ENCODE assay signal across 21 cellular contexts in genomic region chr7:30997316-30997715, GRCh38. TPM values are rescaled to one million over a fixed set of nuclear protein-coding genes. Genes with fewer than 3 reads are reported as not detected.
DNase-seq lines count a peak whose midpoint lies in the region; ATAC-seq and TF ChIP-seq lines count a peak whose summit lies in the region.
"Had no signal": no experiment of that assay in that cellular context is flagged by ENCODE, and none has a peak within 500 bp of the region (broad histone marks: within the 10 kb centered on the region; RNA-seq: fewer than 3 reads in every experiment).

No MANE protein-coding gene starts in this region.

- H3K36me3 Mint-ChIP-seq in neural crest cell (ENCODE audit: low read depth): no peaks in the 10 kb centered on the region
- H3K36me3 Mint-ChIP-seq: CD8-positive, alpha-beta memory T cell had no signal

- H3K27me3 Mint-ChIP-seq in neural crest cell (ENCODE audit: low read depth): no peaks in the 10 kb centered on the region

- no peak overlapping the region for H4K8ac ChIP-seq in IMR-90 (ENCODE audit: low read depth in 2 of 2, low read length in 2 of 2)

- peak overlapping the region; percentile 36 for H3K27ac Mint-ChIP-seq in neural crest cell (ENCODE audit: unreplicated experiment)
- H3K27ac Mint-ChIP-seq: HFFc6 had no signal

- no peak overlapping the region for H3K18ac ChIP-seq in IMR-90 (ENCODE audit: low read depth, low read length)

- no peak overlapping the region for H2AK9ac ChIP-seq in IMR-90 (replicated peaks; ENCODE audit: low read depth, low read length, poor library complexity)

- H4K91ac ChIP-seq in IMR-90 (ENCODE audit: insufficient read depth, low read depth, low read length): no peak overlapping the region

- 20% methylated on average over 1 of the region's 7 CpGs; no CpG with 5 or more reads in 1 of the 2 experiments for WGBS in IMR-90 (ENCODE audit: extremely low coverage in 2 of 2, insufficient read length in 1 of 2), 2 experiments

- H3K4me3 ChIP-seq in IMR-90 (ENCODE audit: insufficient read depth, low read depth, low read length) (no peak overlapping the region), astrocyte of the spinal cord (ENCODE audit: low read depth, low read length) (no peak overlapping the region), BE2C (ENCODE audit: low read depth, low read length) (no peak overlapping the region)
- H3K4me3 ChIP-seq: BLaER1 treated with 17β-estradiol and CSF1 and Interleukin-3, amounts not matched to agents 10 nM and 100 nM had no signal

- no peaks in the 10 kb centered on the region for H3K36me3 ChIP-seq in IMR-90 (ENCODE audit: control insufficient read depth, insufficient read depth, low read length)
- no peaks in the 10 kb centered on the region for H3K36me3 ChIP-seq in BE2C
- H3K36me3 ChIP-seq: BLaER1 treated with 17β-estradiol and CSF1 and Interleukin-3, amounts not matched to agents 10 nM and 100 nM had no signal

- no peak for TF ChIP-seq POLR2A in IMR-90 (IDR thresholded peaks at IDR 0.05; ENCODE audit: low read depth, low read length)

- H2AK5ac ChIP-seq in IMR-90 (ENCODE audit: low read depth, low read length): no peak overlapping the region

- CTCF ChIA-PET in IMR-90 (lab: Yijun Ruan, JAX): no interaction called here

- H3K9ac ChIP-seq in IMR-90 (ENCODE audit: low read depth, low read length): no peak overlapping the region
- H3K9ac ChIP-seq: BLaER1 treated with 17β-estradiol and CSF1 and Interleukin-3, amounts not matched to agents 10 nM and 100 nM had no signal

- no peaks in the 10 kb centered on the region for H3K79me1 ChIP-seq in IMR-90 (ENCODE audit: low read depth in 1 of 2, low read length in 2 of 2)

- H4K5ac ChIP-seq in IMR-90 (ENCODE audit: low read depth, low read length): no peak overlapping the region

- H2AFZ ChIP-seq in IMR-90 (replicated peaks; ENCODE audit: low read length, poor library complexity): no peak overlapping the region

- H3K4me1 ChIP-seq in IMR-90 (ENCODE audit: control insufficient read depth, insufficient read depth, low read length) (no peaks in the 10 kb centered on the region), BE2C (no peaks in the 10 kb centered on the region)

- intact Hi-C loops in IMR-90 (cut with micrococcal nuclease): no loop called here

- H3K9me3 Mint-ChIP-seq in neural crest cell: peaks cover 3% of the 10 kb centered on the region
- H3K9me3 Mint-ChIP-seq: CD8-positive, alpha-beta memory T cell had no signal

- H3K9me1 ChIP-seq in IMR-90 (ENCODE audit: insufficient read depth, low read length): no peaks in the 10 kb centered on the region

- H3K4me3 Mint-ChIP-seq in neural crest cell: no peak overlapping the region
- H3K4me3 Mint-ChIP-seq: CD8-positive, alpha-beta memory T cell; HFFc6 had no signal

- H3K14ac ChIP-seq in IMR-90 (replicated peaks; ENCODE audit: low read depth, low read length): no peak overlapping the region

- H2BK20ac ChIP-seq in IMR-90 (ENCODE audit: low read depth, low read length): no peak overlapping the region

- no peak overlapping the region for H2BK5ac ChIP-seq in IMR-90 (ENCODE audit: low read depth, low read length, poor library complexity, severe bottlenecking)

- no peak overlapping the region for H3K23ac ChIP-seq in IMR-90 (ENCODE audit: low read depth, low read length)

- DNase-seq in AG08395 (ENCODE audit: low spot score) (peak; percentile 49), IMR-90 (peak; percentile 22), astrocyte of the spinal cord (ENCODE audit: low read depth, low spot score) (peak; percentile 58), neural crest cell (ENCODE audit: low read depth, low spot score) (no peak), BE2C (no peak), DMS 273 treated with DMSO at 0.1 percent for 48 hours (lab: John Stamatoyannopoulos, UW) (no peak)
- DNase-seq in stimulated activated naive CD4-positive, alpha-beta T cell treated with Interleukin-2 at 50 U/mL for 16 hours (lab: John Stamatoyannopoulos, UW): no peak
- DNase-seq: CD8-positive, alpha-beta memory T cell; HFFc6; NCI-H1048; NCI-H2081 treated with DMSO at 0.1 percent for 48 hours; NCI-H748 treated with DMSO at 0.1 percent for 48 hours; NK-92 treated with Interleukin-12 subunit alpha and Interleukin-12 subunit beta, amount 100 ng/mL, for 24 hours; Right ventricle myocardium superior had no signal

- TF ChIP-seq CTCF in IMR-90 (conservative IDR thresholded peaks at IDR 0.05; ENCODE audit: low read depth, low read length): no peak
- no peak for TF ChIP-seq CTCF in astrocyte of the spinal cord (IDR thresholded peaks at IDR 0.05; ENCODE audit: low read depth, low read length)
- no peak for TF ChIP-seq CTCF in neural crest cell (conservative IDR thresholded peaks at IDR 0.05)
- no peak for TF ChIP-seq CTCF in BE2C (IDR thresholded peaks at IDR 0.05; ENCODE audit: low read depth, low read length)

- H3K56ac ChIP-seq in IMR-90 (ENCODE audit: extremely low read depth, insufficient read depth, low read length): no peak overlapping the region

- H2BK15ac ChIP-seq in IMR-90 (ENCODE audit: low read depth, low read length): no peak overlapping the region

- dilution Hi-C loops in IMR-90 (cut with HindIII; ENCODE audit: low sequenced_read_pairs, unreplicated experiment): no loop called here

- H3K4ac ChIP-seq in IMR-90 (ENCODE audit: low read depth, low read length): no peak overlapping the region

- POLR2A ChIA-PET in IMR-90 (lab: Charles Lee; ENCODE audit: unreplicated experiment): no interaction called here

- no peak overlapping the region for H3K4me2 ChIP-seq in IMR-90 (ENCODE audit: low read depth, low read length)

- no peak for TF ChIP-seq RAD21 in IMR-90 (IDR thresholded peaks at IDR 0.05; ENCODE audit: low read length)

- H2BK120ac ChIP-seq in IMR-90 (ENCODE audit: low read depth, low read length): no peak overlapping the region

- no TSS peak for BruUV-seq in IMR-90 (replicated peaks; lab: Mats Ljungman, UMichigan)

- H3K27ac ChIP-seq in IMR-90 (ENCODE audit: insufficient read depth, low read length): no peak overlapping the region
- H3K27ac ChIP-seq: BLaER1 treated with 17β-estradiol and CSF1 and Interleukin-3, amounts not matched to agents 10 nM and 100 nM; HL-60 had no signal

- H3K9me3 ChIP-seq in IMR-90 (ENCODE audit: control insufficient read depth, insufficient read depth, low read length) (no peaks in the 10 kb centered on the region; the same call in 1 of the 2 replicates), BE2C (no peaks in the 10 kb centered on the region)

- H3K4me1 Mint-ChIP-seq in neural crest cell: peaks cover 16% of the 10 kb centered on the region

- ATAC-seq in IMR-90 (ENCODE audit: low read depth) (peak; percentile 37; the same call in 1 of the 2 replicates), GM21786 (IDR thresholded peaks at IDR 0.05; ENCODE audit: unreplicated experiment) (no peak)

- in situ Hi-C loops in IMR-90 (cut with MboI; ENCODE audit: low sequenced_read_pairs): no loop called here
- in situ Hi-C loops in astrocyte of the spinal cord (cut with HindIII; ENCODE audit: low sequenced_read_pairs): no loop called here

- peaks cover 5% of the 10 kb centered on the region for H3K27me3 ChIP-seq in IMR-90 (ENCODE audit: control insufficient read depth, insufficient read depth, low read length)
- H3K27me3 ChIP-seq in BE2C: no peaks in the 10 kb centered on the region
- H3K27me3 ChIP-seq: BLaER1 treated with 17β-estradiol and CSF1 and Interleukin-3, amounts not matched to agents 10 nM and 100 nM had no signal

- H4K20me1 ChIP-seq in IMR-90 (ENCODE audit: insufficient read depth, low read length): no peaks in the 10 kb centered on the region
- H4K20me1 ChIP-seq: BLaER1 treated with 17β-estradiol and CSF1 and Interleukin-3, amounts not matched to agents 10 nM and 100 nM had no signal

TF ChIP-seq in IMR-90, 13 proteins besides CTCF, POLR2A, EP300 and RAD21 (continues in another document):
- TF ChIP-seq FOS (IDR thresholded peaks at IDR 0.05; ENCODE audit: low read depth, low read length) (no peak), SMC3 (IDR thresholded peaks at IDR 0.05; ENCODE audit: low read depth, low read length) (no peak), BHLHE40 (IDR thresholded peaks at IDR 0.05; ENCODE audit: low read depth, low read length) (no peak), ELK1 (IDR thresholded peaks at IDR 0.05; ENCODE audit: borderline replicate concordance, low read depth, low read length) (no peak), MXI1 (IDR thresholded peaks at IDR 0.05; ENCODE audit: borderline replicate concordance, low read depth, low read length) (no peak), RCOR1 (IDR thresholded peaks at IDR 0.05; ENCODE audit: insufficient replicate concordance, low read length) (no peak), MAZ (IDR thresholded peaks at IDR 0.05; ENCODE audit: borderline replicate concordance, low read depth, low read length) (no peak), USF2 (IDR thresholded peaks at IDR 0.05; ENCODE audit: low read depth, low read length) (no peak), NFE2L2 (IDR thresholded peaks at IDR 0.05; ENCODE audit: low read depth, low read length) (no peak)

RNA-seq across cellular contexts. Expression of gene GHRHR, which starts 33.6 kb away (rescaled TPM):
- not detected in 2 replicates for total RNA-seq in IMR-90 (2012; rRNA removed)
- polyA plus RNA-seq in IMR-90 (2012; rRNA removed): not detected in 2 replicates
- polyA plus RNA-seq in IMR-90 (2012; cell fraction: cytosol; rRNA removed): not detected in 2 replicates
- polyA plus RNA-seq in IMR-90 (2012; cell fraction: nucleus; rRNA removed; ENCODE audit: low replicate concordance): not detected in 2 replicates
- total RNA-seq in neural crest cell: 0.84 TPM in 1 of 2 replicates, not detected in the other
- 0.97 TPM for polyA plus RNA-seq in BE2C (2012; ENCODE audit: insufficient read depth, insufficient read length, low read depth)
- total RNA-seq: A172; CD8-positive, alpha-beta memory T cell; HFFc6; HT1080; MCF 10A; NCI-H460; Right ventricle myocardium superior had no signal
- polyA plus RNA-seq: CD8-positive, alpha-beta memory T cell had no signal

RNA-seq across cellular contexts. Expression of gene ADCYAP1R1, which starts 54.8 kb away (rescaled TPM):
- total RNA-seq in IMR-90 (2012; rRNA removed) (not detected in 2 replicates), neural crest cell (8.8 and 9.0 TPM in 2 replicates)
- polyA plus RNA-seq in IMR-90 (2012; rRNA removed): not detected in 2 replicates
- polyA plus RNA-seq in IMR-90 (2012; cell fraction: cytosol; rRNA removed): not detected in 2 replicates
- not detected in 2 replicates for polyA plus RNA-seq in IMR-90 (2012; cell fraction: nucleus; rRNA removed; ENCODE audit: low replicate concordance)
- 4.7 TPM for polyA plus RNA-seq in BE2C (2012; ENCODE audit: insufficient read depth, insufficient read length, low read depth)
- total RNA-seq: CD8-positive, alpha-beta memory T cell; MCF 10A; NCI-H460 had no signal
- polyA plus RNA-seq: CD8-positive, alpha-beta memory T cell had no signal

Comparison
In these comparisons a context has a peak if more than half of its experiments do, and no peak if none do; other contexts are left out.
1. DNase-seq: peak in AG08395 (single experiment), IMR-90 (single experiment) and astrocyte of the spinal cord (single experiment); none in neural crest cell (single experiment), BE2C (single experiment), DMS 273 treated with DMSO at 0.1 percent for 48 hours (single experiment) and stimulated activated naive CD4-positive, alpha-beta T cell treated with Interleukin-2 at 50 U/mL for 16 hours (single experiment).